21 cellular contexts compared by ENCODE assay signal in the genomic region with DNA sequence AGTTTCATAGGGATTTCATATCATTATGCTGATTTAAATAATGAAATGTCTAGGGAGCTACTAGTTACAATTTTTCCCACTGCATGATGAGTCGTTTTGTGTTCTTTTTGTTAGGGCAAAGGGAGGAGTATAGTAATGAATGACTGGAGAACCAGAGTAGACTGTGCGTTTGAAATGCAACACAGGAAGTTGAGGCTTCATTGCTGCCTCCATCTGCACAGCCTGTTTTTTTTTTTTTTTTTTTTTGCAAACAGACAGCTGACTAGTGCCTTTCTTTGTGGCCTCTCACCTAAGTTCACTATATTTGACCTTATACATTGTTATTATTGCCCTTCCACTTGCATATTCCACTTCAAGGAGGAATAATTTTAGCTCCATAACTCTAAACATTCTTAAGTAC.
"Had no signal": no experiment of that assay in that cellular context is flagged by ENCODE, and none has a peak within 500 bp of the region (broad histone marks: within the 10 kb centered on the region; RNA-seq: fewer than 3 reads in every experiment).

No MANE protein-coding gene starts in this region.

- H3K36me3 ChIP-seq: esophagus muscularis mucosa, gastrocnemius medialis, neutrophil, right lobe of liver, suprapubic skin, thyroid gland, uterus had no signal

- H3K4me1 ChIP-seq: esophagus muscularis mucosa, gastrocnemius medialis, psoas muscle, right lobe of liver, suprapubic skin, uterus had no signal

- H3K9me3 ChIP-seq: gastrocnemius medialis, mucosa of descending colon, neutrophil, right lobe of liver, suprapubic skin, thyroid gland, uterus had no signal

- ATAC-seq: effector memory CD8-positive, alpha-beta T cell; gastrocnemius medialis; left lobe of liver; mucosa of descending colon; naive thymus-derived CD8-positive, alpha-beta T cell; psoas muscle; right lobe of liver; stimulated activated effector memory CD8-positive, alpha-beta T cell treated with anti-CD3 and anti-CD28 coated beads, Interleukin-12 subunit alpha, Interleukin-12 subunit beta, amount 100 ng/mL, for 72 hours; stimulated activated naive CD8-positive, alpha-beta T cell treated with anti-CD3 and anti-CD28 coated beads, Interleukin-15, Interleukin-2, amounts not matched to agents 100 U/mL and 50 U/mL, for 24 hours had no signal

- DNase-seq: effector memory CD8-positive, alpha-beta T cell; gastrocnemius medialis; glutamatergic neuron; islet precursor cell; mammary epithelial cell; mucosa of descending colon; naive thymus-derived CD8-positive, alpha-beta T cell; psoas muscle; retina; right lobe of liver; stimulated activated CD4-positive, alpha-beta T cell treated with anti-CD3 and anti-CD28 coated beads, Interleukin-4, amount 100 ng/mL, for 1 hour; stimulated activated CD8-positive, alpha-beta memory T cell treated with anti-CD3 and anti-CD28 coated beads, Interleukin-4, amount 100 ng/mL, for 48 hours; stimulated activated naive CD8-positive, alpha-beta T cell treated with anti-CD3 and anti-CD28 coated beads, Interleukin-15, Interleukin-2, amounts not matched to agents 100 U/mL and 50 U/mL, for 24 hours; thyroid gland; uterus had no signal

- H3K27ac ChIP-seq: epithelial cell of prostate, esophagus muscularis mucosa, gastrocnemius medialis, neutrophil, psoas muscle, right lobe of liver, suprapubic skin, uterus had no signal

- H3K4me3 ChIP-seq: esophagus muscularis mucosa, gastrocnemius medialis, mucosa of descending colon, psoas muscle, right lobe of liver, suprapubic skin, thyroid gland, uterus had no signal
